In the genomic region with DNA sequence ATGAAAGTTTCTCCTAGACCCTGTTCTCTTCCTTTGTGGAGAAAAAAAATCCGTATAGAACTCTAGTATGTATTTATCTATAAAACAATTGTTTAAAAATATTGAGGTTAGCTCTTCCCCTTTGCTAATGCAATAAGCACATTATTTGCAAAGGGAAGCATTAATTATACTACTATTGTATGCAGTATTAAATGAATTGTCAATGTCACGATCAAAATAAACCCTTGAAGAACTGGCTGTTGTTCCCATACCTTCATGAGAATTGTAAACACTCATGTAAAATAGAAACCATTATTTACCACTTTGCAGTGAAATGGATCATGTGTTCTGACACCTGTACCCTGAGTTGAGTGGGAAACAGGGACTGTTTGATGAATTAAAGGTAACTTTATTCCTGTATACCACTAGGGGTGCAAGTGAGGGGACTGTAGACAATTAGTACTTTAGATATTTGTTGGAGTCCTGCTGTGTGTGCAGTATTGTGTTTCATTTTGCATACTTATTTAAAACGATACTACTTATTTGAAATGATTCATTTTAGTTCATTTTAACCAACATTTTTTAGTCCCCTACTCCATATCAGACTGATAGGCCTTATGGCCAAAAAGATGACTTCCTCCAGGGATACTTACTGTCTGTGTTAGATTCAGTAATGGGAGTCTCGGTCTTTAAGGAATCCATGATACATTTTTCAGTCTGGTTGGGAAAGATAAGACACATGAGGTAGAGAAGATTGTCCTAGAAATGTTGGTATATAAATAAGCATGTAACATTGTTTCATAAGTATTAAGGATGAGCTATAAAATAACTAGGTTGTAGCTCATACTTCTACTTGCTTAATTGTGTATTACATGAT, we compare ENCODE assay signal across 9 cellular contexts. TPM values are rescaled to one million over a fixed set of nuclear protein-coding genes. Genes with fewer than 3 reads are reported as not detected.
DNase-seq lines count a peak whose midpoint lies in the region; ATAC-seq and TF ChIP-seq lines count a peak whose summit lies in the region.
"Had no signal": no experiment of that assay in that cellular context is flagged by ENCODE, and none has a peak within 500 bp of the region (broad histone marks: within the 10 kb centered on the region; RNA-seq: fewer than 3 reads in every experiment).

No MANE protein-coding gene starts in this region.

- no peak overlapping the region for H3K27ac Mint-ChIP-seq in activated naive CD4-positive, alpha-beta T cell treated with anti-CD3 and anti-CD28 coated beads, Interleukin-2, amount 10 ng/mL, durations not matched to agents 7 days and 5 days

- no peaks in the 10 kb centered on the region for H3K9me2 ChIP-seq in DOHH2 (replicated peaks; ENCODE audit: control insufficient read depth, low read length)

- peaks cover 80% of the 10 kb centered on the region for H3K79me2 ChIP-seq in DOHH2 (ENCODE audit: control insufficient read depth, low read length)

- H3K9me3 Mint-ChIP-seq in activated naive CD4-positive, alpha-beta T cell treated with anti-CD3 and anti-CD28 coated beads, Interleukin-2, amount 10 ng/mL, durations not matched to agents 7 days and 5 days: no peaks in the 10 kb centered on the region

- no peak overlapping the region for H3K4me3 Mint-ChIP-seq in activated naive CD4-positive, alpha-beta T cell treated with anti-CD3 and anti-CD28 coated beads, Interleukin-2, amount 10 ng/mL, durations not matched to agents 7 days and 5 days

- no peaks in the 10 kb centered on the region for H3K27me3 ChIP-seq in DOHH2 (ENCODE audit: control insufficient read depth, low read length)
- no peaks in the 10 kb centered on the region for H3K27me3 ChIP-seq in WERI-Rb-1 (ENCODE audit: insufficient read depth, low read depth, severe bottlenecking)
- no peaks in the 10 kb centered on the region for H3K27me3 ChIP-seq in right lobe of liver
- H3K27me3 ChIP-seq: SJSA1 had no signal

- no peak for TF ChIP-seq POLR2A in right lobe of liver (IDR thresholded peaks at IDR 0.05)

- H3K4me1 ChIP-seq in DOHH2 (ENCODE audit: control insufficient read depth, low read length) (peaks cover under 1% of the 10 kb centered on the region; the same call in 1 of the 2 replicates), right lobe of liver (peaks cover 0 to 5% (median 0%) of the 10 kb centered on the region in 4 donors)

- peaks cover 3% of the 10 kb centered on the region for H3K36me3 Mint-ChIP-seq in activated naive CD4-positive, alpha-beta T cell treated with anti-CD3 and anti-CD28 coated beads, Interleukin-2, amount 10 ng/mL, durations not matched to agents 7 days and 5 days

- no peaks in the 10 kb centered on the region for H3F3A ChIP-seq in DOHH2 (ENCODE audit: control insufficient read depth, insufficient read depth)

- no peak overlapping the region for H3K4me2 ChIP-seq in DOHH2 (ENCODE audit: low read length)

- ATAC-seq in GM19372 (IDR thresholded peaks at IDR 0.05; ENCODE audit: low read depth, unreplicated experiment): peak; percentile 78
- peak; percentile 67 for ATAC-seq in HG03457 (IDR thresholded peaks at IDR 0.05; ENCODE audit: unreplicated experiment)
- ATAC-seq in right lobe of liver: peak in 3 of 4 donors; percentile 46 to 56 (median 48)

- peaks cover 9% of the 10 kb centered on the region for H4K20me1 ChIP-seq in DOHH2 (ENCODE audit: control insufficient read depth, insufficient read depth, low read depth, low read length)

- peaks cover 4% of the 10 kb centered on the region for H3K36me3 ChIP-seq in DOHH2 (ENCODE audit: control insufficient read depth, low read length)
- H3K36me3 ChIP-seq in WERI-Rb-1: peaks cover 5% of the 10 kb centered on the region
- H3K36me3 ChIP-seq in right lobe of liver: no peaks in the 10 kb centered on the region

- CTCF ChIA-PET in activated naive CD4-positive, alpha-beta T cell treated with anti-CD3 and anti-CD28 coated beads, Interleukin-2, amount 10 ng/mL, durations not matched to agents 7 days and 5 days (lab: Charles Lee): interaction anchor here (0.9 kb wide), 1 partner anchor 13 kb away, joined by 4 read pairs; no protein-coding TSS in a partner anchor

- TF ChIP-seq CTCF in DOHH2 (IDR thresholded peaks at IDR 0.05; ENCODE audit: low read depth, low read length, poor library complexity, severe bottlenecking) (peak; percentile 70), WERI-Rb-1 (IDR thresholded peaks at IDR 0.05; ENCODE audit: low read depth, low read length) (0 out of 2 replicates have a peak, but pooled peaks have one; percentile 19), right lobe of liver (IDR thresholded peaks at IDR 0.05) (peak; percentile 40 to 51 (median 42))

- intact Hi-C loops in right lobe of liver (cut with DNase I): no loop called here

- no peaks in the 10 kb centered on the region for H3K27me3 Mint-ChIP-seq in activated naive CD4-positive, alpha-beta T cell treated with anti-CD3 and anti-CD28 coated beads, Interleukin-2, amount 10 ng/mL, durations not matched to agents 7 days and 5 days

- WGBS in right lobe of liver (ENCODE audit: insufficient coverage, low coverage, low lambda C conversion rate, missing lambda C conversion rate): 63% methylated on average over 4 of the region's 4 CpGs

- DNase-seq in WERI-Rb-1: no peak
- no peak for DNase-seq in right lobe of liver
- DNase-seq in T-helper 9 cell: no peak
- DNase-seq in cortex of kidney (lab: John Stamatoyannopoulos, UW): no peak
- DNase-seq in activated naive CD4-positive, alpha-beta T cell treated with anti-CD3 and anti-CD28 coated beads, Interleukin-2, amount 10 ng/mL, durations not matched to agents 7 days and 5 days: no peak

- H3K9me3 ChIP-seq in DOHH2 (ENCODE audit: control insufficient read depth, insufficient read depth, low read length) (no peaks in the 10 kb centered on the region), WERI-Rb-1 (ENCODE audit: severe bottlenecking) (no peaks in the 10 kb centered on the region), right lobe of liver (no peaks in the 10 kb centered on the region)
- H3K9me3 ChIP-seq: SJSA1 had no signal

- H3K27ac ChIP-seq in DOHH2 (ENCODE audit: low read depth, low read length): no peak overlapping the region
- H3K27ac ChIP-seq in WERI-Rb-1: no peak overlapping the region
- H3K27ac ChIP-seq in right lobe of liver: no peak overlapping the region
- H3K27ac ChIP-seq: SJSA1 had no signal

- H3K4me3 ChIP-seq in DOHH2 (ENCODE audit: low read length) (no peak overlapping the region), WERI-Rb-1 (ENCODE audit: low read depth, low read length) (no peak overlapping the region), right lobe of liver (no peak overlapping the region)
- H3K4me3 ChIP-seq: SJSA1 had no signal

- H3K4me1 Mint-ChIP-seq in activated naive CD4-positive, alpha-beta T cell treated with anti-CD3 and anti-CD28 coated beads, Interleukin-2, amount 10 ng/mL, durations not matched to agents 7 days and 5 days: peaks cover 8% of the 10 kb centered on the region

RNA-seq across cellular contexts. Expression of a gene that starts 7.9 kb away (rescaled TPM):
- 10 to 100 TPM; 27.2 to 41.6 (median 33.2) TPM for total RNA-seq in right lobe of liver

RNA-seq across cellular contexts. Expression of a gene that starts 8.1 kb away (rescaled TPM):
- under 1 TPM in 5 of 6 experiments, not detected in 1; 0.12 to 0.53 (median 0.20) TPM for total RNA-seq in right lobe of liver

Comparison
In these comparisons a context has a peak if more than half of its experiments do, and no peak if none do; other contexts are left out.
1. CTCF ChIP-seq: peak in every context shown above with its lines; median percentile 70 in DOHH2; 42 in right lobe of liver; 19 in WERI-Rb-1.